In the genomic region with DNA sequence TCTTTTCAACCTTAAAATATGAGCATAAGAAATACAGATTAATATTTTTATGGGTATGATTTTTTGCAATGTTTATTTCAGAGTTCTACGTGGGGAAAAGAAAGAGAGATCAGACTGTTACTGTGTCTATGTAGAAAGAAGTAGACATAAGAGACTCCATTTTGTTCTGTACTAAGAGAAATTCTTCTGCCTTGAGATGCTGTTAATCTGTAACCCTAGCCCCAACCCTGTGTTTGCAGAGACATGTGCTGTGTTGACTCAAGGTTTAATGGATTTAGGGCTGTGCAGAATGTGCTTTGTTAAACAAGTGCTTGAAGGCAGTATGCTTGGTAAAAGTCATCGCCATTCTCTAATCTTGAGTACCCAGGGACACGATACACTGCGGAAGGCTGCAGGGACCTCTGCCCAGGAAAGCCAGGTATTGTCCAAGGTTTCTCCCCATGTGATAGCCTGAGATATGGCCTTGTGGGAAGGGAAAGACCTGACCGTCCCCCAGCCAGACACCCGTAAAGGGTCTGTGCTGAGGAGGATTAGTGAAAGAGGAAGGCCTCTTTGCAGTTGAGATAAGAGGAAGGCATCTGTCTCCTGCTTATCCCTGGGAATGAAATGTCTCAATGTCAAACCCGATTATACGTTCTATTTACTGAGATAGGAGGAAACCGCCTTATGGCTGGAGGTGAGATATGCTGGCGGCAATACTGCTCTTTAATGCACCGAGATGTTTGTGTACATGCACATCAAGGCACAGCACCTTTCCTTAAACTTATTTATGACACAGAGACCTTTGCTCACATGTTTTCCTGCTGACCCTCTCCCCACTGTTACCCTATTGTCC, we compare ENCODE assay signal across 10 cellular contexts. TPM values are rescaled to one million over a fixed set of nuclear protein-coding genes. Genes with fewer than 3 reads are reported as not detected.
DNase-seq lines count a peak whose midpoint lies in the region; ATAC-seq, FAIRE-seq and TF ChIP-seq lines count a peak whose summit lies in the region.
"Not testable (repeated sequence)": the region's sequence is repeated elsewhere in the genome, so short reads cannot be mapped to it uniquely, and the experiment has no call there.
"Had no signal": no experiment of that assay in that cellular context is flagged by ENCODE, and none has a peak within 500 bp of the region (broad histone marks: within the 10 kb centered on the region; RNA-seq: fewer than 3 reads in every experiment).

No MANE protein-coding gene starts in this region.

- CTCF ChIA-PET in Caco-2 (lab: Charles Lee); activated CD8-positive, alpha-beta T cell treated with anti-CD3 and anti-CD28 coated beads for 36 hours (lab: Charles Lee); K562 (lab: Yijun Ruan, JAX; ENCODE audit: low intra/inter-chr PET ratio): not testable (repeated sequence)

- H3K27ac ChIP-seq in 22Rv1, result peak overlapping the region; percentile 95
- H3K27ac ChIP-seq in K562 (ENCODE audit: extremely low read depth, low read depth, low read length), result peak overlapping the region; percentile 36; the same call in 2 of the 3 replicates

- POLR2A ChIA-PET in Caco-2 (lab: Charles Lee); activated CD8-positive, alpha-beta T cell treated with anti-CD3 and anti-CD28 coated beads for 36 hours (lab: Charles Lee); K562 (lab: Yijun Ruan, JAX): not testable (repeated sequence)

- BruUV-seq in Caco-2 (replicated peaks; lab: Mats Ljungman, UMichigan); K562 (replicated peaks; lab: Mats Ljungman, UMichigan): not testable (repeated sequence)

- peak overlapping the region; percentile 10 for H3K27ac Mint-ChIP-seq in Caco-2 (ENCODE audit: unreplicated experiment)
- not testable (repeated sequence) for H3K27ac Mint-ChIP-seq in T-helper 2 cell treated with Interferon-gamma antibody and Interleukin-4, amounts not matched to agents 5 μg/mL and 100 μg/mL, for 36 hours
- peak overlapping the region; percentile 85 for H3K27ac Mint-ChIP-seq in activated CD8-positive, alpha-beta T cell treated with anti-CD3 and anti-CD28 coated beads for 36 hours
- peak overlapping the region; percentile 69 to 80 for H3K27ac Mint-ChIP-seq in natural killer cell treated with Interleukin-12 subunit alpha and Interleukin-12 subunit beta and Interleukin-15 and Interleukin-18, amount 100 ng/mL, for 72 hours

- not testable (repeated sequence) for H4K20me1 ChIP-seq in K562 (replicated peaks; ENCODE audit: control insufficient read depth, insufficient read depth, low read length)

- H3K4me3 Mint-ChIP-seq in Caco-2 (ENCODE audit: unreplicated experiment), result peak overlapping the region; percentile 57
- peak overlapping the region; percentile 28 for H3K4me3 Mint-ChIP-seq in T-helper 2 cell treated with Interferon-gamma antibody and Interleukin-4, amounts not matched to agents 5 μg/mL and 100 μg/mL, for 36 hours
- not testable (repeated sequence) for H3K4me3 Mint-ChIP-seq in activated CD8-positive, alpha-beta T cell treated with anti-CD3 and anti-CD28 coated beads for 36 hours; natural killer cell treated with Interleukin-12 subunit alpha and Interleukin-12 subunit beta and Interleukin-15 and Interleukin-18, amount 100 ng/mL, for 72 hours

- not testable (repeated sequence) for TF ChIP-seq CTCF in 22Rv1 (IDR thresholded peaks at IDR 0.05); Caco-2 (IDR thresholded peaks at IDR 0.05; ENCODE audit: insufficient read depth in 1 of 2, low read depth in 1 of 2, low read length in 1 of 2, severe bottlenecking in 1 of 2, unreplicated experiment in 1 of 2); activated CD8-positive, alpha-beta T cell treated with anti-CD3 and anti-CD28 coated beads for 36 hours (IDR thresholded peaks at IDR 0.05); K562 (IDR thresholded peaks at IDR 0.05 in 2 of 3, conservative IDR thresholded peaks at IDR 0.05 in 1 of 3; ENCODE audit: insufficient read depth in 2 of 3, low read depth in 1 of 3, low read length in 3 of 3)

- DNase-seq in Caco-2, result peak; percentile 82 to 84
- DNase-seq in NCI-H146 (lab: John Stamatoyannopoulos, UW), result peak; percentile 5
- not testable (repeated sequence) for DNase-seq in T-helper 2 cell treated with Interferon-gamma antibody and Interleukin-4, amounts not matched to agents 5 μg/mL and 100 μg/mL, for 36 hours (ENCODE audit: low spot score); activated CD8-positive, alpha-beta T cell treated with anti-CD3 and anti-CD28 coated beads for 36 hours; natural killer cell treated with Interleukin-12 subunit alpha and Interleukin-12 subunit beta and Interleukin-15 and Interleukin-18, amount 100 ng/mL, for 72 hours (ENCODE audit: low spot score)
- DNase-seq in K562 (ENCODE audit: extremely low read depth in 1 of 4, low spot score in 3 of 4), result peak in 1 of 4 experiments; percentile 77
- peak; percentile 28 for DNase-seq in left kidney (ENCODE audit: low read depth, low spot score)

- H3K4me1 Mint-ChIP-seq in Caco-2 (ENCODE audit: low read depth, unreplicated experiment), result peaks cover 22% of the 10 kb centered on the region
- H3K4me1 Mint-ChIP-seq in T-helper 2 cell treated with Interferon-gamma antibody and Interleukin-4, amounts not matched to agents 5 μg/mL and 100 μg/mL, for 36 hours (ENCODE audit: low read depth), result peaks cover 65% of the 10 kb centered on the region
- peaks cover 68% of the 10 kb centered on the region for H3K4me1 Mint-ChIP-seq in activated CD8-positive, alpha-beta T cell treated with anti-CD3 and anti-CD28 coated beads for 36 hours (ENCODE audit: low read depth)
- peaks cover 58 to 69% of the 10 kb centered on the region in 2 donors for H3K4me1 Mint-ChIP-seq in natural killer cell treated with Interleukin-12 subunit alpha and Interleukin-12 subunit beta and Interleukin-15 and Interleukin-18, amount 100 ng/mL, for 72 hours (ENCODE audit: low read depth in 2 of 2)

- FAIRE-seq in K562 (lab: Jason Lieb, UNC), result peak; percentile 86

- TF ChIP-seq RAD21 in K562 (CRISPR knock-in tag; conservative IDR thresholded peaks at IDR 0.05 in 1 of 2, IDR thresholded peaks at IDR 0.05 in 1 of 2), result peak in 1 of 2 experiments; percentile 9; a peak in 1 of 4 replicates

- intact Hi-C loops in Caco-2 (cut with micrococcal nuclease; ENCODE audit: unreplicated experiment), result loop anchor here (1.0 kb wide), 2 partner anchors 20 to 31 kb away; partner anchors contain the start of gene GALC
- intact Hi-C loops in activated CD8-positive, alpha-beta T cell treated with anti-CD3 and anti-CD28 coated beads for 36 hours (cut with micrococcal nuclease), result not testable (repeated sequence)
- intact Hi-C loops in K562 (cut with micrococcal nuclease), result loop anchor here (2.0 to 5.0 kb wide), 2 partner anchors 32 to 538 kb away; partner anchors contain the start of genes GALC and ZC3H14

- H3K36me3 ChIP-seq in Caco-2 (ENCODE audit: control insufficient read depth, insufficient read depth, low read length); K562 (ENCODE audit: control insufficient read depth, insufficient read depth, low read length): not testable (repeated sequence)

- H3K36me3 Mint-ChIP-seq in Caco-2 (ENCODE audit: insufficient read depth, unreplicated experiment), result not testable (repeated sequence)
- peaks cover 25% of the 10 kb centered on the region for H3K36me3 Mint-ChIP-seq in T-helper 2 cell treated with Interferon-gamma antibody and Interleukin-4, amounts not matched to agents 5 μg/mL and 100 μg/mL, for 36 hours (ENCODE audit: low read depth)
- H3K36me3 Mint-ChIP-seq in activated CD8-positive, alpha-beta T cell treated with anti-CD3 and anti-CD28 coated beads for 36 hours (ENCODE audit: low read depth), result peaks cover 14% of the 10 kb centered on the region
- H3K36me3 Mint-ChIP-seq in natural killer cell treated with Interleukin-12 subunit alpha and Interleukin-12 subunit beta and Interleukin-15 and Interleukin-18, amount 100 ng/mL, for 72 hours, result peaks cover 24% of the 10 kb centered on the region

- H2AFZ ChIP-seq in K562 (ENCODE audit: low read depth, low read length), result 0 out of 2 replicates have a peak overlapping the region, but pooled peaks have one; percentile 68

- not testable (repeated sequence) for TF ChIP-seq EP300 in K562 (IDR thresholded peaks at IDR 0.05; ENCODE audit: low read length)

- peaks cover 12% of the 10 kb centered on the region for H3K9me3 Mint-ChIP-seq in Caco-2 (ENCODE audit: unreplicated experiment)
- not testable (repeated sequence) for H3K9me3 Mint-ChIP-seq in T-helper 2 cell treated with Interferon-gamma antibody and Interleukin-4, amounts not matched to agents 5 μg/mL and 100 μg/mL, for 36 hours; activated CD8-positive, alpha-beta T cell treated with anti-CD3 and anti-CD28 coated beads for 36 hours; natural killer cell treated with Interleukin-12 subunit alpha and Interleukin-12 subunit beta and Interleukin-15 and Interleukin-18, amount 100 ng/mL, for 72 hours

- ATAC-seq in activated CD8-positive, alpha-beta T cell treated with anti-CD3 and anti-CD28 coated beads for 36 hours; natural killer cell treated with Interleukin-12 subunit alpha and Interleukin-12 subunit beta and Interleukin-15 and Interleukin-18, amount 100 ng/mL, for 72 hours: not testable (repeated sequence)
- ATAC-seq in K562, result peak; percentile 68

- not testable (repeated sequence) for H3K9me3 ChIP-seq in Caco-2; K562 (replicated peaks; ENCODE audit: control insufficient read depth, insufficient read depth, low read depth, low read length)

- H3K9me1 ChIP-seq in K562 (ENCODE audit: control insufficient read depth, insufficient read depth, low read length), result not testable (repeated sequence)

- not testable (repeated sequence) for H3K9ac ChIP-seq in K562 (ENCODE audit: insufficient read depth in 1 of 2, low read depth in 2 of 2, low read length in 2 of 2)

- H3K27me3 Mint-ChIP-seq in Caco-2 (ENCODE audit: insufficient read depth, unreplicated experiment); T-helper 2 cell treated with Interferon-gamma antibody and Interleukin-4, amounts not matched to agents 5 μg/mL and 100 μg/mL, for 36 hours (ENCODE audit: low read depth); activated CD8-positive, alpha-beta T cell treated with anti-CD3 and anti-CD28 coated beads for 36 hours; natural killer cell treated with Interleukin-12 subunit alpha and Interleukin-12 subunit beta and Interleukin-15 and Interleukin-18, amount 100 ng/mL, for 72 hours: not testable (repeated sequence)

- in situ Hi-C loops in K562 (cut with MboI), result not testable (repeated sequence)

- peak overlapping the region; percentile 30; the same call in 1 of the 2 replicates for H3K4me2 ChIP-seq in K562 (ENCODE audit: insufficient read depth, low read length)

- not testable (repeated sequence) for H3K79me2 ChIP-seq in K562 (ENCODE audit: control insufficient read depth, insufficient read depth, low read length)

- H3K4me3 ChIP-seq in Caco-2 (ENCODE audit: low read depth, low read length); K562: not testable (repeated sequence)

- H3K4me1 ChIP-seq in Caco-2 (peaks cover 21% of the 10 kb centered on the region), K562 (replicated peaks in 1 of 2; ENCODE audit: control insufficient read depth in 2 of 2, insufficient read depth in 2 of 2, low read length in 2 of 2) (peaks cover 0 to 40% of the 10 kb centered on the region in 2 experiments; a peak in 3 of 5 replicates)

- not testable (repeated sequence) for H3K27me3 ChIP-seq in Caco-2 (replicated peaks; ENCODE audit: control insufficient read depth, insufficient read depth, low read length); K562 (ENCODE audit: control insufficient read depth in 2 of 2, insufficient read depth in 2 of 2, low read length in 2 of 2)

- 4% methylated on average over 11 of the region's 11 CpGs for WGBS in K562 (ENCODE audit: insufficient coverage, low coverage, missing lambda C conversion rate)

- TF ChIP-seq POLR2A in K562 (conservative IDR thresholded peaks at IDR 0.05), result not testable (repeated sequence)

RNA-seq across cellular contexts. Expression of gene GPR65, which starts 19.5 kb away (rescaled TPM):
- total RNA-seq in Caco-2 (2022) (not detected in 2 replicates), K562 (2014; rRNA removed) (0.04 TPM in 1 of 2 replicates, not detected in the other), K562 (2014; rRNA removed; fragmentation: Illumina TruSeq; extraction: Trizol) (0.03 TPM in 1 of 2 replicates, not detected in the other), K562 (2015; rRNA removed; fragmentation: Illumina TruSeq; extraction: Trizol) (0.11 and 0.26 TPM in 2 replicates), K562 (2021) (0.04 TPM in 2 replicates)
- 10 to 100 TPM; 16.9 to 17.1 TPM for total RNA-seq in activated CD8-positive, alpha-beta T cell treated with anti-CD3 and anti-CD28 coated beads for 36 hours
- not detected in 2 replicates for total RNA-seq in K562 (2011; cell fraction: chromatin; rRNA removed; ENCODE audit: low replicate concordance)
- not detected in 2 replicates for total RNA-seq in K562 (2011; cell fraction: nucleolus; rRNA removed)
- total RNA-seq in K562 (2011; cell fraction: nucleoplasm; rRNA removed), result not detected in 2 replicates
- polyA plus RNA-seq in K562 (2011; rRNA removed) (not detected in 2 replicates), K562 (2014; fragmentation: Illumina TruSeq; extraction: Trizol) (not detected in 2 replicates), K562 (2014; fragmentation: Nextera tagmentation; extraction: Ambion mirVana) (under 1 TPM in 1 of 2 experiments, not detected in 1; 0.03 TPM), K562 (2014; rRNA removed) (not detected in 2 replicates)
- not detected in 2 replicates for polyA plus RNA-seq in K562 (2011; cell fraction: cytosol; rRNA removed)
- not detected in 2 replicates for polyA plus RNA-seq in K562 (2011; cell fraction: nucleus; rRNA removed)
- polyA plus RNA-seq in K562 (2012), result 0.05 and 0.14 TPM in 2 replicates
- polyA minus RNA-seq in K562 (2011; rRNA and poly(A)+ RNA removed), result not detected in 2 replicates
- polyA minus RNA-seq in K562 (2011; cell fraction: cytosol; rRNA and poly(A)+ RNA removed), result not detected in 2 replicates
- polyA minus RNA-seq in K562 (2011; cell fraction: nucleus; rRNA and poly(A)+ RNA removed), result not detected in 2 replicates
- 10 to 100 TPM; 20.4 to 35.0 TPM for total RNA-seq in natural killer cell treated with Interleukin-12 subunit alpha and Interleukin-12 subunit beta and Interleukin-15 and Interleukin-18, amount 100 ng/mL, for 72 hours
- total RNA-seq: H1, mammary epithelial cell had no signal
- polyA plus RNA-seq: H1, mammary epithelial cell had no signal

RNA-seq across cellular contexts. Expression of gene GALC, which starts 31.5 kb away (rescaled TPM):
- total RNA-seq in Caco-2 (2022), result 16.3 and 19.9 TPM in 2 replicates
- total RNA-seq in activated CD8-positive, alpha-beta T cell treated with anti-CD3 and anti-CD28 coated beads for 36 hours, result 10 to 100 TPM in 1 of 2 experiments, 1 to 10 TPM in 1; 8.6 to 11.3 TPM
- 11.5 and 32.3 TPM in 2 replicates for total RNA-seq in K562 (2011; cell fraction: chromatin; rRNA removed; ENCODE audit: low replicate concordance)
- 9.7 and 12.8 TPM in 2 replicates for total RNA-seq in K562 (2011; cell fraction: nucleolus; rRNA removed)
- total RNA-seq in K562 (2011; cell fraction: nucleoplasm; rRNA removed), result 19.5 and 23.9 TPM in 2 replicates
- 6.9 and 12.4 TPM in 2 replicates for total RNA-seq in K562 (2014; rRNA removed)
- 9.2 and 9.4 TPM in 2 replicates for total RNA-seq in K562 (2014; rRNA removed; fragmentation: Illumina TruSeq; extraction: Trizol)
- total RNA-seq in K562 (2015; rRNA removed; fragmentation: Illumina TruSeq; extraction: Trizol), result 14.6 and 15.0 TPM in 2 replicates
- total RNA-seq in K562 (2021), result 6.8 and 7.3 TPM in 2 replicates
- polyA plus RNA-seq in K562 (2011; rRNA removed), result 14.0 and 15.1 TPM in 2 replicates
- 4.3 and 9.1 TPM in 2 replicates for polyA plus RNA-seq in K562 (2011; cell fraction: cytosol; rRNA removed)
- polyA plus RNA-seq in K562 (2011; cell fraction: nucleus; rRNA removed), result 10.0 and 14.7 TPM in 2 replicates
- polyA plus RNA-seq in K562 (2012), result 10.4 and 20.1 TPM in 2 replicates
- 7.8 and 7.9 TPM in 2 replicates for polyA plus RNA-seq in K562 (2014; fragmentation: Illumina TruSeq; extraction: Trizol)
- polyA plus RNA-seq in K562 (2014; fragmentation: Nextera tagmentation; extraction: Ambion mirVana), result 1 to 10 TPM; 1.6 to 2.9 TPM
- 6.5 and 7.6 TPM in 2 replicates for polyA plus RNA-seq in K562 (2014; rRNA removed)
- 17.3 and 21.2 TPM in 2 replicates for polyA minus RNA-seq in K562 (2011; rRNA and poly(A)+ RNA removed)
- polyA minus RNA-seq in K562 (2011; cell fraction: cytosol; rRNA and poly(A)+ RNA removed), result 8.4 and 10.6 TPM in 2 replicates
- 12.8 and 14.8 TPM in 2 replicates for polyA minus RNA-seq in K562 (2011; cell fraction: nucleus; rRNA and poly(A)+ RNA removed)
- total RNA-seq in natural killer cell treated with Interleukin-12 subunit alpha and Interleukin-12 subunit beta and Interleukin-15 and Interleukin-18, amount 100 ng/mL, for 72 hours, result 10 to 100 TPM; 25.1 to 27.0 TPM

Comparison
In these comparisons a context has a peak if more than half of its experiments do, and no peak if none do; other contexts are left out.
1. RNA of gene GPR65, which starts 19.5 kb away (total RNA-seq): 20.4 to 35.0 TPM in natural killer cell treated with Interleukin-12 subunit alpha and Interleukin-12 subunit beta and Interleukin-15 and Interleukin-18, amount 100 ng/mL, for 72 hours and 16.9 to 17.1 TPM in activated CD8-positive, alpha-beta T cell treated with anti-CD3 and anti-CD28 coated beads for 36 hours; 0.03 to 0.26 TPM in K562 and not detected in Caco-2; every median in the first group is over 10 times any median in the second.